ENCODE assay signal across 19 cellular contexts in the genomic region with DNA sequence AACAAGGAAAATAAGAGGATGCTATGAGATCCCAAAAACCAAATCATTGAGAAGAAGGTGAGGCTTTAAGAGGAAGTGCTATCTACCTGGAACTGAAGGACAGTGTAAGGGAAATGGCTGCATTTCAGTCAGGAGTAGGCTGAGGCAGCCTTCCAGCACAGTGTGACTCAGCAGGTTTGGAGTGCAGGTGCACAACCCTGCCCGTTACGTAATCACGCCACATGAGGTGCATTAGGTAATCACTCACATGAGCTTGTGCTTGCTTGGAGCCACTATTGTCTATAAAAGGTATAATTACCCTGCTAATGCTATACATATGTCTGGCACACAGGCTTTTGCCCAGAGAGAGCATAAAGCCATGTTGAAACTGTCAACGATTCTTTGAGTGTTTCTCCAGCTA.
DNase-seq lines count a peak whose midpoint lies in the region; ATAC-seq, FAIRE-seq and TF ChIP-seq lines count a peak whose summit lies in the region.
"Had no signal": no experiment of that assay in that cellular context is flagged by ENCODE, and none has a peak within 500 bp of the region (broad histone marks: within the 10 kb centered on the region; RNA-seq: fewer than 3 reads in every experiment).

No MANE protein-coding gene starts in this region.

- in situ Hi-C loops in HepG2 (cut with HindIII; ENCODE audit: extremely low pct_ligation_motif_present, low pct_unique_long_range_greater_than_20kb) = no loop called here

- 0% methylated on average over 1 of the region's 4 CpGs for WGBS in HepG2 (ENCODE audit: low lambda C conversion rate)
- WGBS in right lobe of liver (ENCODE audit: insufficient coverage, low coverage, low lambda C conversion rate, missing lambda C conversion rate) = 43% methylated on average over 2 of the region's 4 CpGs
- 81 to 91% methylated on average over 4 of the region's 4 CpGs for WGBS in testis, 2 donors

- DNase-seq in HepG2 (ENCODE audit: low spot score) (no peak), right lobe of liver (no peak), PC-9 (peak; percentile 19 to 46), testis (no peak)
- no peak for DNase-seq in activated T-cell treated with anti-CD3 and anti-CD28 coated beads, Interleukin-2, amount 50 U/mL, for 1 hour
- no peak for DNase-seq in activated naive CD4-positive, alpha-beta T cell treated with anti-CD3 and anti-CD28 coated beads for 36 hours
- DNase-seq: activated CD4-positive, alpha-beta T cell treated with anti-CD3 and anti-CD28 coated beads for 4 hours; caudate nucleus; effector memory CD4-positive, alpha-beta T cell; gastrocnemius medialis; NCI-H1105; stimulated activated CD8-positive, alpha-beta memory T cell treated with anti-CD3 and anti-CD28 coated beads, Interleukin-4, amount 100 ng/mL, for 48 hours had no signal

- H4K20me1 ChIP-seq in HepG2 (ENCODE audit: insufficient read depth, low read length) (no peaks in the 10 kb centered on the region), PC-9 (ENCODE audit: insufficient read depth) (no peaks in the 10 kb centered on the region)

- no peak for TF ChIP-seq EP300 in HepG2 (IDR thresholded peaks at IDR 0.05; ENCODE audit: low read depth in 2 of 2, low read length in 2 of 2)
- TF ChIP-seq EP300 in HepG2 (CRISPR knock-in tag; IDR thresholded peaks at IDR 0.05; ENCODE audit: borderline replicate concordance) = no peak

- no peak overlapping the region for H3K4me3 Mint-ChIP-seq in activated naive CD4-positive, alpha-beta T cell treated with anti-CD3 and anti-CD28 coated beads for 36 hours
- H3K4me3 Mint-ChIP-seq: T-helper 2 cell treated with Interferon-gamma antibody and Interleukin-4, amounts not matched to agents 5 μg/mL and 100 μg/mL, for 36 hours had no signal

- POLR2A ChIA-PET in HepG2 (lab: Yijun Ruan, JAX) (no interaction called here), PC-9 (lab: Charles Lee; ENCODE audit: unreplicated experiment) (no interaction called here)

- H3K9me3 Mint-ChIP-seq in activated naive CD4-positive, alpha-beta T cell treated with anti-CD3 and anti-CD28 coated beads for 36 hours = peaks cover 25% of the 10 kb centered on the region

- BruUV-seq in HepG2 (replicated peaks; lab: Mats Ljungman, UMichigan) (no TSS peak), PC-9 (replicated peaks; lab: Mats Ljungman, UMichigan) (no TSS peak)

- no peaks in the 10 kb centered on the region for H3K27me3 ChIP-seq in HepG2 (ENCODE audit: control insufficient read depth in 1 of 2, insufficient read depth in 2 of 2, low read length in 2 of 2)
- H3K27me3 ChIP-seq in right lobe of liver = no peaks in the 10 kb centered on the region
- no peaks in the 10 kb centered on the region for H3K27me3 ChIP-seq in PC-9 (ENCODE audit: insufficient read depth, low read depth)
- H3K27me3 ChIP-seq in testis = no peaks in the 10 kb centered on the region
- H3K27me3 ChIP-seq: gastrocnemius medialis, neutrophil had no signal

- no peaks in the 10 kb centered on the region for H3K36me3 Mint-ChIP-seq in activated naive CD4-positive, alpha-beta T cell treated with anti-CD3 and anti-CD28 coated beads for 36 hours (ENCODE audit: low read depth)

- no peaks in the 10 kb centered on the region for H3K4me1 ChIP-seq in HepG2 (ENCODE audit: insufficient read depth, low read length)
- no peaks in the 10 kb centered on the region for H3K4me1 ChIP-seq in right lobe of liver
- no peaks in the 10 kb centered on the region for H3K4me1 ChIP-seq in PC-9 (replicated peaks; ENCODE audit: insufficient read depth)
- no peaks in the 10 kb centered on the region for H3K4me1 ChIP-seq in testis
- H3K4me1 ChIP-seq: gastrocnemius medialis had no signal

- TF ChIP-seq POLR2A in HepG2 (IDR thresholded peaks at IDR 0.05; ENCODE audit: insufficient read depth in 1 of 2, low read depth in 2 of 2, low read length in 2 of 2) = no peak
- no peak for TF ChIP-seq POLR2A in right lobe of liver (IDR thresholded peaks at IDR 0.05)
- TF ChIP-seq POLR2A in testis (IDR thresholded peaks at IDR 0.05) = no peak

- H3K4me3 ChIP-seq in HepG2 (replicated peaks in 1 of 3; ENCODE audit: insufficient read depth in 1 of 3, low read depth in 2 of 3, low read length in 3 of 3) = no peak overlapping the region
- no peak overlapping the region for H3K4me3 ChIP-seq in right lobe of liver
- no peak overlapping the region for H3K4me3 ChIP-seq in PC-9
- no peak overlapping the region for H3K4me3 ChIP-seq in testis
- H3K4me3 ChIP-seq: gastrocnemius medialis had no signal

- H3K9me2 ChIP-seq in PC-9 (ENCODE audit: insufficient read depth) = no peaks in the 10 kb centered on the region; the same call in 1 of the 2 replicates

- no peak overlapping the region for H2AFZ ChIP-seq in HepG2 (ENCODE audit: low read length)
- no peak overlapping the region for H2AFZ ChIP-seq in PC-9

- peaks cover 2% of the 10 kb centered on the region for H3K27me3 Mint-ChIP-seq in activated naive CD4-positive, alpha-beta T cell treated with anti-CD3 and anti-CD28 coated beads for 36 hours (ENCODE audit: low read depth)

- no peak for TF ChIP-seq RAD21 in HepG2 (CRISPR knock-in tag; IDR thresholded peaks at IDR 0.05)

- H3K79me2 ChIP-seq in HepG2 (ENCODE audit: insufficient read depth, low read length) = no peaks in the 10 kb centered on the region
- H3K79me2 ChIP-seq in PC-9 (ENCODE audit: low read depth) = no peaks in the 10 kb centered on the region

- H3K27ac Mint-ChIP-seq in activated naive CD4-positive, alpha-beta T cell treated with anti-CD3 and anti-CD28 coated beads for 36 hours = no peak overlapping the region
- H3K27ac Mint-ChIP-seq: activated naive CD4-positive, alpha-beta T cell treated with anti-CD3 and anti-CD28 coated beads, Interleukin-2, amount 50 U/mL, for 72 hours; T-helper 2 cell treated with Interferon-gamma antibody and Interleukin-4, amounts not matched to agents 5 μg/mL and 100 μg/mL, for 36 hours had no signal

- intact Hi-C loops in HepG2 (cut with micrococcal nuclease; ENCODE audit: unreplicated experiment) = no loop called here
- intact Hi-C loops in right lobe of liver (cut with DNase I) = no loop called here
- intact Hi-C loops in PC-9 (cut with micrococcal nuclease; ENCODE audit: unreplicated experiment) = no loop called here
- intact Hi-C loops in testis (cut with DNase I; ENCODE audit: low total_unique reads) = no loop called here
- intact Hi-C loops in activated naive CD4-positive, alpha-beta T cell treated with anti-CD3 and anti-CD28 coated beads for 36 hours (cut with micrococcal nuclease) = no loop called here

- H3K4me1 Mint-ChIP-seq in activated naive CD4-positive, alpha-beta T cell treated with anti-CD3 and anti-CD28 coated beads for 36 hours (ENCODE audit: low read depth) = no peaks in the 10 kb centered on the region

- no peak overlapping the region for H3K4me2 ChIP-seq in HepG2 (ENCODE audit: low read depth, low read length)
- no peak overlapping the region for H3K4me2 ChIP-seq in PC-9

- ATAC-seq in HepG2 (no peak), right lobe of liver (no peak), esophagus mucosa (peak; percentile 97), GM21529 (IDR thresholded peaks at IDR 0.05; ENCODE audit: unreplicated experiment) (no peak)
- ATAC-seq: activated naive CD4-positive, alpha-beta T cell treated with anti-CD3 and anti-CD28 coated beads, Interleukin-2, amount 50 U/mL, for 72 hours; gastrocnemius medialis; Right ventricle myocardium inferior; sciatic nerve had no signal

- FAIRE-seq in HepG2 (lab: Jason Lieb, UNC) = no peak

- CTCF ChIA-PET in HepG2 (lab: Yijun Ruan, JAX; ENCODE audit: low intra/inter-chr PET ratio, low total read pairs) = no interaction called here
- CTCF ChIA-PET in PC-9 (lab: Charles Lee) = no interaction called here
- CTCF ChIA-PET in activated naive CD4-positive, alpha-beta T cell treated with anti-CD3 and anti-CD28 coated beads for 36 hours (lab: Charles Lee) = no interaction called here

- no peak overlapping the region for H3K9ac ChIP-seq in HepG2 (ENCODE audit: insufficient read depth, low read depth, low read length)

- no peaks in the 10 kb centered on the region for H3F3A ChIP-seq in PC-9 (ENCODE audit: insufficient read depth, low read depth)

- no peak overlapping the region for H3K27ac ChIP-seq in HepG2 (ENCODE audit: extremely low read length, insufficient read depth, low read length)
- no peak overlapping the region for H3K27ac ChIP-seq in right lobe of liver
- no peak overlapping the region; the same call in 1 of the 2 replicates for H3K27ac ChIP-seq in PC-9
- H3K27ac ChIP-seq in testis = no peak overlapping the region
- H3K27ac ChIP-seq: gastrocnemius medialis, neutrophil had no signal

- H3K36me3 ChIP-seq in HepG2 (replicated peaks in 1 of 2; ENCODE audit: control insufficient read depth in 1 of 2, insufficient read depth in 2 of 2, low read length in 2 of 2) (no peaks in the 10 kb centered on the region), right lobe of liver (no peaks in the 10 kb centered on the region), PC-9 (ENCODE audit: low read depth) (no peaks in the 10 kb centered on the region), testis (ENCODE audit: low read depth, missing control alignments) (no peaks in the 10 kb centered on the region)
- H3K36me3 ChIP-seq: gastrocnemius medialis, neutrophil had no signal

- TF ChIP-seq CTCF in HepG2 (CRISPR knock-in tag; IDR thresholded peaks at IDR 0.05) = no peak
- no peak for TF ChIP-seq CTCF in right lobe of liver (IDR thresholded peaks at IDR 0.05)
- TF ChIP-seq CTCF in PC-9 (conservative IDR thresholded peaks at IDR 0.05) = no peak
- no peak for TF ChIP-seq CTCF in testis (IDR thresholded peaks at IDR 0.05)

- peaks cover 93% of the 10 kb centered on the region for H3K9me3 ChIP-seq in HepG2 (ENCODE audit: low read length)
- H3K9me3 ChIP-seq in right lobe of liver = peaks cover 0 to 4% (median 0%) of the 10 kb centered on the region in 4 donors
- peaks cover 9% of the 10 kb centered on the region; the same call in 1 of the 2 replicates for H3K9me3 ChIP-seq in PC-9 (ENCODE audit: insufficient read depth, low read depth)
- H3K9me3 ChIP-seq in testis = no peaks in the 10 kb centered on the region
- H3K9me3 ChIP-seq: gastrocnemius medialis, neutrophil had no signal

TF ChIP-seq in HepG2, 621 proteins besides CTCF, POLR2A, EP300 and RAD21:
- TF ChIP-seq CEBPB (IDR thresholded peaks at IDR 0.05; ENCODE audit: borderline replicate concordance, low read depth, low read length) (peak; percentile 45; the same call in 1 of the 2 replicates), SNAI1 (CRISPR knock-in tag; IDR thresholded peaks at IDR 0.05; ENCODE audit: borderline replicate concordance) (no peak)

Comparison
In these comparisons a context has a peak if more than half of its experiments do, and no peak if none do; other contexts are left out.
1. DNase-seq: peak in PC-9 (2 of 2); none in HepG2 (single experiment), right lobe of liver (0 of 3), activated T-cell treated with anti-CD3 and anti-CD28 coated beads, Interleukin-2, amount 50 U/mL, for 1 hour (single experiment), testis (single experiment) and activated naive CD4-positive, alpha-beta T cell treated with anti-CD3 and anti-CD28 coated beads for 36 hours (single experiment).